Comparison of ENCODE assay signal across 10 cellular contexts in genomic region chrX:130118396-130118795, GRCh38. TPM values are rescaled to one million over a fixed set of nuclear protein-coding genes. Genes with fewer than 3 reads are reported as not detected.
DNase-seq lines count a peak whose midpoint lies in the region; ATAC-seq and TF ChIP-seq lines count a peak whose summit lies in the region.
"Had no signal": no experiment of that assay in that cellular context is flagged by ENCODE, and none has a peak within 500 bp of the region (broad histone marks: within the 10 kb centered on the region; RNA-seq: fewer than 3 reads in every experiment).

No MANE protein-coding gene starts in this region.

- peaks cover 19% of the 10 kb centered on the region for H3K4me1 ChIP-seq in lower lobe of right lung

- peak; percentile 54 for DNase-seq in EH (ENCODE audit: low read depth)
- DNase-seq in MV-4-11 (lab: John Stamatoyannopoulos, UW), result peak; percentile 7
- peak; percentile 68 for DNase-seq in retinal pigment epithelial cell (ENCODE audit: low read depth)
- DNase-seq in lower lobe of right lung, result no peak
- DNase-seq: NCI-H446 treated with DMSO at 0.1 percent for 48 hours had no signal

- peaks cover 11% of the 10 kb centered on the region for H3K36me3 Mint-ChIP-seq in dendritic cell treated with granulocyte-macrophage colony-stimulating factor and Interleukin-4, amounts not matched to agents 40 ng/mL and 50 ng/mL, for 4 days (ENCODE audit: low read depth)

- H3K9me3 ChIP-seq in lower lobe of right lung, result no peaks in the 10 kb centered on the region
- H3K9me3 ChIP-seq: thoracic aorta had no signal

- H3K4me3 Mint-ChIP-seq in dendritic cell treated with granulocyte-macrophage colony-stimulating factor and Interleukin-4, amounts not matched to agents 40 ng/mL and 50 ng/mL, for 4 days, result no peak overlapping the region

- peak overlapping the region; percentile 43 for H3K27ac Mint-ChIP-seq in dendritic cell treated with granulocyte-macrophage colony-stimulating factor and Interleukin-4, amounts not matched to agents 40 ng/mL and 50 ng/mL, for 4 days

- H3K36me3 ChIP-seq in lower lobe of right lung, result no peaks in the 10 kb centered on the region
- H3K36me3 ChIP-seq: thoracic aorta had no signal

- TF ChIP-seq CTCF in retinal pigment epithelial cell (conservative IDR thresholded peaks at IDR 0.05; ENCODE audit: low read depth, low read length) (no peak), lower lobe of right lung (IDR thresholded peaks at IDR 0.05) (no peak)

- no peaks in the 10 kb centered on the region for H3K9me3 Mint-ChIP-seq in dendritic cell treated with granulocyte-macrophage colony-stimulating factor and Interleukin-4, amounts not matched to agents 40 ng/mL and 50 ng/mL, for 4 days

- H3K4me3 ChIP-seq in retinal pigment epithelial cell (ENCODE audit: low read length) (no peak overlapping the region), lower lobe of right lung (no peak overlapping the region)
- H3K4me3 ChIP-seq: thoracic aorta had no signal

- H3K27me3 ChIP-seq in lower lobe of right lung (ENCODE audit: low read depth), result no peaks in the 10 kb centered on the region

- peaks cover 65% of the 10 kb centered on the region for H3K4me1 Mint-ChIP-seq in dendritic cell treated with granulocyte-macrophage colony-stimulating factor and Interleukin-4, amounts not matched to agents 40 ng/mL and 50 ng/mL, for 4 days (ENCODE audit: low read depth)

- intact Hi-C loops in dendritic cell treated with granulocyte-macrophage colony-stimulating factor and Interleukin-4, amounts not matched to agents 40 ng/mL and 50 ng/mL, for 4 days (cut with micrococcal nuclease), result no loop called here
- intact Hi-C loops in lower lobe of right lung (cut with DNase I), result no loop called here

- no peak for ATAC-seq in GM19467 (IDR thresholded peaks at IDR 0.05; ENCODE audit: unreplicated experiment)
- ATAC-seq in GM18867 (IDR thresholded peaks at IDR 0.05; ENCODE audit: unreplicated experiment), result no peak
- no peak for ATAC-seq in HG02678 (IDR thresholded peaks at IDR 0.05; ENCODE audit: unreplicated experiment)
- no peak for ATAC-seq in lower lobe of right lung

- no peak overlapping the region for H3K27ac ChIP-seq in lower lobe of right lung

- H3K27me3 Mint-ChIP-seq in dendritic cell treated with granulocyte-macrophage colony-stimulating factor and Interleukin-4, amounts not matched to agents 40 ng/mL and 50 ng/mL, for 4 days, result peaks cover 2% of the 10 kb centered on the region

RNA-seq across cellular contexts. Expression of gene ELF4, which starts 8.1 kb away (rescaled TPM):
- total RNA-seq in lower lobe of right lung, result 24.1 TPM

RNA-seq across cellular contexts. Expression of gene AIFM1, which starts 47.2 kb away (rescaled TPM):
- total RNA-seq in lower lobe of right lung, result 23.1 TPM

RNA-seq across cellular contexts. Expression of gene RAB33A, which starts 53.4 kb away (rescaled TPM):
- 0.59 TPM for total RNA-seq in lower lobe of right lung
- total RNA-seq: thoracic aorta had no signal
